ENCODE assay signal across 8 cellular contexts in the genomic region with DNA sequence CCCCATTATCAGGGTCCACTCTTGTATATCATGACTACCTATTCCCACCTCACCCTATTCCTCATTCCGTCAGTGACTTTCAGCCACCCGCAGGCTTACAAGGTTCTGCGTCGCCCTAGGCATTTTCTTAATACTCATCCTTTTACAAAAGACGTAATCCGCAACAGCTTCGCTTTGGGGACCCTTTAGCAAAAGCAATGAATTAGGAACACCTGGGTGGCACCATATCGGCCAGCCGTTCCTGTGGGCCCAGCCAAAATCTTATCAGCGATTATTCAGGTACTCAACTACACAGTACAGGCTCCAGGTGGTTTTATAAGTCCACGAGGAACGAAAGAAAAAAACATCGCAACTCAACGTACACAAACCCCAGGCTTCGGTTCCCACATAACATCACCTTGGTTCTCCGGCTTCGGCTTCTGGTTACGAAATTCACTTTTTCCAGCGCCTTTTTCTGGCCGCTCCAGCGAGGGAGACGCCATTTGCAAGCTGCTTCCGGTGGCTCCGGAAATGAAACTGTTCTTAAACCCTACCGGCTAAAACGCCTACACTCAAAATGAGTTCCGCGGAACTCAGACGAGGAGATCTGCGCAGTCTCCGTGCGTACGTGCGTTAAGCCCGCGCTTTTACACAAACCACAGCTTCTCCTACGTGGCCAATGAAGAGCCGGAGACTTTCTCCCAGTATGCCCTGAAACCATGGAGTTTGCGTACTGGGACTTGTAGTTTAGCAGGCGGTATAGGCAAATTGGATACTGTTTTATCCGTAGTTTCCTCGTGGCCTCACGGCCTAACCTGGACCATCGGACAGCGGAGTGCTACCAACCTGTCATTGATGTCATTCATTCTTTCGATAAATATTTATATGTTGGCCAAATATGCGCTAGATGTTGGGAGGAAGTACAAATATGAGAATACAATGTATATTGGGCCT. TPM values are rescaled to one million over a fixed set of nuclear protein-coding genes. Genes with fewer than 3 reads are reported as not detected.
DNase-seq lines count a peak whose midpoint lies in the region; ATAC-seq and TF ChIP-seq lines count a peak whose summit lies in the region.

A gene (minus strand): TSS at position 494 of the 933 bp plus-strand sequence. CDS start 12 bp downstream, at position 482.

- no peaks in the 10 kb centered on the region for H3K36me3 Mint-ChIP-seq in activated T-helper 17 cell treated with anti-CD3 and anti-CD28 coated beads, Interleukin-2, amount 50 U/mL, for 72 hours (ENCODE audit: low read depth)
- H3K36me3 Mint-ChIP-seq in naive B cell = peaks cover 0 to under 1% of the 10 kb centered on the region in 2 donors
- peaks cover under 1% of the 10 kb centered on the region for H3K36me3 Mint-ChIP-seq in stimulated activated memory B cell treated with anti-CD40 and anti-IgM and Interleukin-4, amounts not matched to agents 10 μg/mL and 1 μg/mL and 100 μg/mL, for 72 hours

- DNase-seq in GOT3 (lab: John Stamatoyannopoulos, UW) = peak; percentile 41
- peak; percentile 98 for DNase-seq in LNCaP clone FGC (ENCODE audit: low read depth)
- peak; percentile 88 for DNase-seq in RWPE1 (ENCODE audit: low spot score)
- DNase-seq in fibroblast of gingiva (ENCODE audit: low read depth) = peak; percentile 98
- peak; percentile 86 for DNase-seq in naive B cell

- POLR2A ChIA-PET in RWPE1 (lab: Yijun Ruan, JAX; ENCODE audit: low non-redundant PET) = interaction anchor here (0.5 to 1.1 kb wide), 4 partner anchors 56 to 1487 kb away, joined by 3 to 5 read pairs (median 3); a partner anchor contains a TSS

- peaks cover 43% of the 10 kb centered on the region for H3K36me3 ChIP-seq in DOHH2 (ENCODE audit: control insufficient read depth, low read length)

- H3K79me2 ChIP-seq in DOHH2 (ENCODE audit: control insufficient read depth, low read length) = peaks cover 54% of the 10 kb centered on the region

- ATAC-seq in activated T-helper 17 cell treated with anti-CD3 and anti-CD28 coated beads, Interleukin-2, amount 50 U/mL, for 72 hours (replicated peaks) = peak; percentile 94
- ATAC-seq in naive B cell (ENCODE audit: low read depth in 2 of 2) = peak; percentile 95 to 96
- ATAC-seq in stimulated activated memory B cell treated with anti-CD40 and anti-IgM and Interleukin-4, amounts not matched to agents 10 μg/mL and 1 μg/mL and 100 μg/mL, for 72 hours = peak; percentile 99

- H4K20me1 ChIP-seq in DOHH2 (ENCODE audit: control insufficient read depth, insufficient read depth, low read depth, low read length) = peaks cover 5% of the 10 kb centered on the region; the same call in 1 of the 2 replicates

- H3K9me2 ChIP-seq in DOHH2 (replicated peaks; ENCODE audit: control insufficient read depth, low read length) = no peaks in the 10 kb centered on the region

- no peaks in the 10 kb centered on the region for H3K27me3 Mint-ChIP-seq in activated T-helper 17 cell treated with anti-CD3 and anti-CD28 coated beads, Interleukin-2, amount 50 U/mL, for 72 hours
- H3K27me3 Mint-ChIP-seq in naive B cell = peaks cover 0 to 8% (median 5%) of the 10 kb centered on the region in 3 donors
- no peaks in the 10 kb centered on the region for H3K27me3 Mint-ChIP-seq in stimulated activated memory B cell treated with anti-CD40 and anti-IgM and Interleukin-4, amounts not matched to agents 10 μg/mL and 1 μg/mL and 100 μg/mL, for 72 hours

- peak within 1 kb of the TSS; percentile 39 for H3K27ac ChIP-seq in DOHH2 (ENCODE audit: low read depth, low read length)
- H3K27ac ChIP-seq in RWPE1 = peak within 1 kb of the TSS; percentile 66

- no peaks in the 10 kb centered on the region for H3K27me3 ChIP-seq in DOHH2 (ENCODE audit: control insufficient read depth, low read length)

- peak within 1 kb of the TSS; percentile 87 for H3K4me2 ChIP-seq in DOHH2 (ENCODE audit: low read length)

- no peaks in the 10 kb centered on the region for H3K9me3 ChIP-seq in DOHH2 (ENCODE audit: control insufficient read depth, insufficient read depth, low read length)

- H3K4me3 ChIP-seq in DOHH2 (ENCODE audit: low read length) = peak within 1 kb of the TSS; percentile 94
- peak within 1 kb of the TSS; percentile 93 for H3K4me3 ChIP-seq in LNCaP clone FGC (ENCODE audit: low read depth, low read length)

- H3K27ac Mint-ChIP-seq in activated T-helper 17 cell treated with anti-CD3 and anti-CD28 coated beads, Interleukin-2, amount 50 U/mL, for 72 hours = peak within 1 kb of the TSS; percentile 99
- H3K27ac Mint-ChIP-seq in naive B cell = peak within 1 kb of the TSS; percentile 96 to 100 (median 98)
- H3K27ac Mint-ChIP-seq in stimulated activated memory B cell treated with anti-CD40 and anti-IgM and Interleukin-4, amounts not matched to agents 10 μg/mL and 1 μg/mL and 100 μg/mL, for 72 hours = peak within 1 kb of the TSS; percentile 97

- H3K4me1 ChIP-seq in DOHH2 (ENCODE audit: control insufficient read depth, low read length) = peaks cover 27% of the 10 kb centered on the region

- TF ChIP-seq CTCF in DOHH2 (IDR thresholded peaks at IDR 0.05; ENCODE audit: low read depth, low read length, poor library complexity, severe bottlenecking) = no peak
- no peak for TF ChIP-seq CTCF in LNCaP clone FGC (IDR thresholded peaks at IDR 0.05; ENCODE audit: control insufficient read depth, extremely low read depth, insufficient read depth)
- no peak for TF ChIP-seq CTCF in RWPE1 (conservative IDR thresholded peaks at IDR 0.05; ENCODE audit: low read depth)

- H3K9me3 Mint-ChIP-seq in activated T-helper 17 cell treated with anti-CD3 and anti-CD28 coated beads, Interleukin-2, amount 50 U/mL, for 72 hours = no peaks in the 10 kb centered on the region
- H3K9me3 Mint-ChIP-seq in naive B cell = no peaks in the 10 kb centered on the region
- H3K9me3 Mint-ChIP-seq in stimulated activated memory B cell treated with anti-CD40 and anti-IgM and Interleukin-4, amounts not matched to agents 10 μg/mL and 1 μg/mL and 100 μg/mL, for 72 hours = no peaks in the 10 kb centered on the region

- peaks cover 11% of the 10 kb centered on the region for H3F3A ChIP-seq in DOHH2 (ENCODE audit: control insufficient read depth, insufficient read depth)

- CTCF ChIA-PET in RWPE1 (lab: Yijun Ruan, JAX) = interaction anchor here (0.7 to 1.0 kb wide), 2 partner anchors 25 to 1076 kb away, joined by 3 to 5 read pairs; no protein-coding TSS in a partner anchor

- H3K4me1 Mint-ChIP-seq in activated T-helper 17 cell treated with anti-CD3 and anti-CD28 coated beads, Interleukin-2, amount 50 U/mL, for 72 hours = peaks cover 16% of the 10 kb centered on the region
- H3K4me1 Mint-ChIP-seq in naive B cell = peaks cover 13 to 27% (median 20%) of the 10 kb centered on the region in 3 donors
- peaks cover 30% of the 10 kb centered on the region for H3K4me1 Mint-ChIP-seq in stimulated activated memory B cell treated with anti-CD40 and anti-IgM and Interleukin-4, amounts not matched to agents 10 μg/mL and 1 μg/mL and 100 μg/mL, for 72 hours

- peak within 1 kb of the TSS; percentile 99 for H3K4me3 Mint-ChIP-seq in activated T-helper 17 cell treated with anti-CD3 and anti-CD28 coated beads, Interleukin-2, amount 50 U/mL, for 72 hours
- peak within 1 kb of the TSS; percentile 92 to 99 (median 99) for H3K4me3 Mint-ChIP-seq in naive B cell
- peak within 1 kb of the TSS; percentile 96 for H3K4me3 Mint-ChIP-seq in stimulated activated memory B cell treated with anti-CD40 and anti-IgM and Interleukin-4, amounts not matched to agents 10 μg/mL and 1 μg/mL and 100 μg/mL, for 72 hours

RNA-seq across cellular contexts. Expression of the gene that starts here (rescaled TPM):
- total RNA-seq in activated T-helper 17 cell treated with anti-CD3 and anti-CD28 coated beads, Interleukin-2, amount 50 U/mL, for 72 hours = 100 to 1,000 TPM; 113 to 151 TPM
- 10 to 100 TPM; 56.1 to 81.7 (median 71.9) TPM for polyA plus RNA-seq in naive B cell (ENCODE audit: low read depth in 6 of 6)

Comparison
In these comparisons a context has a peak if more than half of its experiments do, and no peak if none do; other contexts are left out.
1. Peak in every context shown above with its lines: DNase-seq, ATAC-seq, H3K4me3 ChIP-seq and H3K27ac ChIP-seq.
2. DNase-seq: peak in every context shown above with its lines; median percentile 98 in LNCaP clone FGC; 98 in fibroblast of gingiva; 88 in RWPE1; 86 in naive B cell; 41 in GOT3.